Comparison of ENCODE assay signal across 24 cellular contexts in the genomic region with DNA sequence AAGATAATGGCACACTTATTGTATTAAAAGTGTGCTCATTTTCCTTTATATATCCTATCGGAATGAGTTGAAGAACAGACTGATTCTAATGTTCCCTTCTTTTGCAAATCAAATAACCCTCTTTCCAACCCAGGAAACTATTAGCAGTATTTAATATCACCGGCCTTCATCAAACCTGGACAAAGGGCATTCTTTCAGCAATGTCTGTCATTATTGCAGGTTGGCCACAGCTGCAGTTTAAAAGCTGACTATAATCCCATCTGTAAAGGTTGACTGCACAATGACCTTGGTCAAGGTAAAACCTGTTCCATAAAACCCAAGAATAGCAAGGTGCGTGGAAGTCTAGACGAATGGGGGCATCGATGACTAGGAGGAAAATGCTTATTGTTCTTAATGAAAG.
A peak's percentile ranks its signal among the peaks of the same experiment; 100 is the strongest.
DNase-seq lines count a peak whose midpoint lies in the region; ATAC-seq, FAIRE-seq and TF ChIP-seq lines count a peak whose summit lies in the region.
"Had no signal": no experiment of that assay in that cellular context is flagged by ENCODE, and none has a peak within 500 bp of the region (broad histone marks: within the 10 kb centered on the region; RNA-seq: fewer than 3 reads in every experiment).

No MANE protein-coding gene starts in this region.

- no peaks in the 10 kb centered on the region for H4K20me1 ChIP-seq in HepG2 (ENCODE audit: insufficient read depth, low read length)
- H4K20me1 ChIP-seq: BLaER1 had no signal

- no peak overlapping the region for H2AFZ ChIP-seq in HepG2 (ENCODE audit: low read length)
- H2AFZ ChIP-seq: GM23248 had no signal

- no peak for TF ChIP-seq POLR2A in HepG2 (IDR thresholded peaks at IDR 0.05; ENCODE audit: insufficient read depth in 1 of 2, low read depth in 2 of 2, low read length in 2 of 2)

- no TSS peak for BruUV-seq in HepG2 (replicated peaks; lab: Mats Ljungman, UMichigan)

- no peak for TF ChIP-seq CTCF in liver (IDR thresholded peaks at IDR 0.05; ENCODE audit: low read depth, low read length, missing input control)
- TF ChIP-seq CTCF in HepG2 (CRISPR knock-in tag; IDR thresholded peaks at IDR 0.05), result no peak

- CTCF ChIA-PET in HepG2 (lab: Yijun Ruan, JAX; ENCODE audit: low intra/inter-chr PET ratio, low total read pairs), result no interaction called here

- H3K4me2 ChIP-seq in HepG2 (ENCODE audit: low read depth, low read length), result no peak overlapping the region
- H3K4me2 ChIP-seq: BLaER1 had no signal

- no peak for ATAC-seq in HepG2
- ATAC-seq in left lobe of liver, result peak; percentile 89
- ATAC-seq in HG03439 (IDR thresholded peaks at IDR 0.05; ENCODE audit: unreplicated experiment), result no peak
- no peak for ATAC-seq in GM19328 (IDR thresholded peaks at IDR 0.05; ENCODE audit: unreplicated experiment)
- ATAC-seq: CD8-positive, alpha-beta T cell; GM12878 had no signal

- H3K27me3 ChIP-seq in liver (ENCODE audit: control insufficient read depth in 4 of 4, insufficient read depth in 4 of 4, low read length in 3 of 4), result no peaks in the 10 kb centered on the region
- H3K27me3 ChIP-seq in HepG2 (ENCODE audit: control insufficient read depth in 1 of 2, insufficient read depth in 2 of 2, low read length in 2 of 2), result no peaks in the 10 kb centered on the region
- H3K27me3 ChIP-seq: BLaER1 had no signal

- H3K9ac ChIP-seq in liver (ENCODE audit: low read depth in 1 of 2, low read length in 2 of 2), result no peak overlapping the region
- H3K9ac ChIP-seq in HepG2 (ENCODE audit: insufficient read depth, low read depth, low read length), result no peak overlapping the region
- H3K9ac ChIP-seq: BLaER1, GM23248 had no signal

- H3K4me3 ChIP-seq in liver (ENCODE audit: low read depth in 1 of 3, low read length in 3 of 3), result no peak overlapping the region
- no peak overlapping the region for H3K4me3 ChIP-seq in HepG2 (replicated peaks in 1 of 3; ENCODE audit: insufficient read depth in 1 of 3, low read depth in 2 of 3, low read length in 3 of 3)
- H3K4me3 ChIP-seq: BLaER1, GM12878, GM23248 had no signal

- no peaks in the 10 kb centered on the region for H3K79me2 ChIP-seq in HepG2 (ENCODE audit: insufficient read depth, low read length)

- no peak overlapping the region for H3K27ac ChIP-seq in liver (ENCODE audit: low read depth in 1 of 2, low read length in 2 of 2)
- no peak overlapping the region for H3K27ac ChIP-seq in HepG2 (ENCODE audit: extremely low read length, insufficient read depth, low read length)
- H3K27ac ChIP-seq: 22Rv1, BLaER1, C4-2B, GM23248 had no signal

- FAIRE-seq in HepG2 (lab: Jason Lieb, UNC), result no peak
- FAIRE-seq: A204.1, GM12878, GM19239, H1 had no signal

- H3K36me3 ChIP-seq in liver (ENCODE audit: control insufficient read depth in 4 of 4, insufficient read depth in 3 of 4, low read depth in 1 of 4, low read length in 3 of 4) (no peaks in the 10 kb centered on the region), HepG2 (replicated peaks in 1 of 2; ENCODE audit: control insufficient read depth in 1 of 2, insufficient read depth in 2 of 2, low read length in 2 of 2) (no peaks in the 10 kb centered on the region)
- H3K36me3 ChIP-seq: BLaER1 had no signal

- intact Hi-C loops in HepG2 (cut with micrococcal nuclease; ENCODE audit: unreplicated experiment), result no loop called here

- in situ Hi-C loops in HepG2 (cut with HindIII; ENCODE audit: extremely low pct_ligation_motif_present, low pct_unique_long_range_greater_than_20kb), result no loop called here

- H3K4me1 ChIP-seq in liver (ENCODE audit: control insufficient read depth in 4 of 4, insufficient read depth in 4 of 4, low read length in 3 of 4) (peaks cover 2 to 12% (median 4%) of the 10 kb centered on the region in 4 donors), HepG2 (ENCODE audit: insufficient read depth, low read length) (no peaks in the 10 kb centered on the region)
- H3K4me1 ChIP-seq: Caco-2 had no signal

- POLR2A ChIA-PET in HepG2 (lab: Yijun Ruan, JAX), result no interaction called here

- H3K9me3 ChIP-seq in liver (ENCODE audit: control insufficient read depth in 4 of 4, low read length in 3 of 4) (no peaks in the 10 kb centered on the region), HepG2 (ENCODE audit: low read length) (no peaks in the 10 kb centered on the region)
- H3K9me3 ChIP-seq: BLaER1 had no signal

- TF ChIP-seq EP300 in HepG2 (IDR thresholded peaks at IDR 0.05; ENCODE audit: low read depth in 2 of 2, low read length in 2 of 2) (no peak), HepG2 (CRISPR knock-in tag; IDR thresholded peaks at IDR 0.05; ENCODE audit: borderline replicate concordance) (no peak)

- peak; percentile 50 to 61 for TF ChIP-seq RAD21 in liver (IDR thresholded peaks at IDR 0.05)
- no peak for TF ChIP-seq RAD21 in HepG2 (CRISPR knock-in tag; IDR thresholded peaks at IDR 0.05)

- 44% methylated on average over 5 of the region's 5 CpGs for WGBS in liver
- 51% methylated on average over 5 of the region's 5 CpGs for WGBS in HepG2 (ENCODE audit: low lambda C conversion rate)

- DNase-seq in HepG2 (ENCODE audit: low spot score), result no peak
- DNase-seq in NCI-H82 (lab: John Stamatoyannopoulos, UW), result peak; percentile 78
- DNase-seq in left lobe of liver (ENCODE audit: low spot score), result no peak
- DNase-seq in stimulated activated CD4-positive, alpha-beta T cell treated with anti-CD3 and anti-CD28 coated beads, Interleukin-4, amount 100 ng/mL, for 24 hours, result no peak
- DNase-seq: Caco-2; CD4-positive, CD25-positive, alpha-beta regulatory T cell; CD8-positive, alpha-beta T cell; DMS 273 treated with DMSO at 0.1 percent for 48 hours; DMS79; EL; GDM1; GM23248; H7; HCEC 1CT had no signal

TF ChIP-seq in liver, 16 proteins besides CTCF, POLR2A, EP300 and RAD21 (continues in another document):
- peak; percentile 89 to 90 for TF ChIP-seq HNF4A (conservative IDR thresholded peaks at IDR 0.05)
- peak in 1 of 2 donors; percentile 59 for TF ChIP-seq JUND (IDR thresholded peaks at IDR 0.05)
- TF ChIP-seq RXRA (IDR thresholded peaks at IDR 0.05), result peak; percentile 73 to 77
- peak; percentile 56 for TF ChIP-seq YY1 (IDR thresholded peaks at IDR 0.05)
- TF ChIP-seq HNF4G (IDR thresholded peaks at IDR 0.05), result peak; percentile 55
- TF ChIP-seq, protein P1, sequence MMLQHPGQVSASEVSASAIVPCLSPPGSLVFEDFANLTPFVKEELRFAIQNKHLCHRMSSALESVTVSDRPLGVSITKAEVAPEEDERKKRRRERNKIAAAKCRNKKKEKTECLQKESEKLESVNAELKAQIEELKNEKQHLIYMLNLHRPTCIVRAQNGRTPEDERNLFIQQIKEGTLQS (IDR thresholded peaks at IDR 0.05), result peak; percentile 38
- TF ChIP-seq EGR1 (IDR thresholded peaks at IDR 0.05; ENCODE audit: low read depth in 2 of 2), result no peak
- TF ChIP-seq TAF1 (conservative IDR thresholded peaks at IDR 0.05), result no peak
- peak; percentile 22 for TF ChIP-seq ZBTB33 (IDR thresholded peaks at IDR 0.05)

TF ChIP-seq in HepG2, 621 proteins besides CTCF, POLR2A, EP300 and RAD21 (continues in another document):
- TF ChIP-seq ZNF318 (CRISPR knock-in tag; IDR thresholded peaks at IDR 0.05), result no peak
